ENCODE assay signal across 8 cellular contexts in the genomic region with DNA sequence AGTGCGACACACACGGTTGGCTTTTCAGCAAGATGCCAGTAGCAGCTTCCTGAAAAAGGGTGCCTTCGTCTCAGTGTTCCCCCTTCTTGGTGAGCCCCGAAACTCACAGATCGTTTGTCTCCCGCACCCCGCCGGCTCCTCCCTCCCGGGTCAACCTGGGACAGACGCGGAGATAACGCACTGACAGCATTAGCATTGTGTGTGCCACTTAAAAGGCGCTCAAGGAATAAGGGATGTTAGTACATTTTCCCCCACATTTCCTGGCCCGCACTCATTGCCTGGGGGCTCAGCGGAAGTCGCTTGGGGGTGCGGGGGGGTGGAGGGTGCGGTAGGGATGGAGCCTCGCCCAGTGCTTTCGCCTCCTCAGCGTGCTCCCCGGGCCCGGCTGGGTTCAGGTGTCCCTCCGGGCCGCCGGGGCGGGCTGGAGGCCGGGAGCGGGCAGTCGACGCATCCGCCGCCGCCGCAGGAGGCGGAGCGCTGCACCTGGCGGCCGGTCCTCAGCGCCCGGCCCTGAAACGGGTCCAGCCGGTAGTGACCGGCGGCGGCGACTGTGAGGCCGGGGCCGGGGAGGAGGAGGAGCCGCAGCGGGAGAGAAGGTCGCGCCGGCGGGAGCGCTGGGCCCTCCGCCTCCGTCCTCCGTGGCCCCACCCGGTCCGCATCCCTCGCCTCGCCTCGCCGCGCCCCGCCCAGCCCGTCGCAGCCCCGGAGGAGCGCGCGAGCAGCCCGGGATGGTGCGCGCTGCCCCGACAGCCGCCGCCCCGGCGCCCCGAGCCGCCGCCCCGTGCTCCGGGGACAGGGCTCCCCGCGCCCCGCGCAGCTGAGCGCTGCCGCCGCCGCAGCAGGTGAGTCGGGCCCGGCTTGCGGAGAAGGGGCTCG. TPM values are rescaled to one million over a fixed set of nuclear protein-coding genes. Genes with fewer than 3 reads are reported as not detected.
DNase-seq lines count a peak whose midpoint lies in the region; ATAC-seq and TF ChIP-seq lines count a peak whose summit lies in the region.

MFSD6 (plus strand) TSS at position 694 of the 876 bp plus-strand sequence. CDS start 27,675 bp downstream, outside the sequence.

- BruUV-seq in PC-3 (replicated peaks; lab: Mats Ljungman, UMichigan): no TSS peak

- TF ChIP-seq CTCF in PC-3 (conservative IDR thresholded peaks at IDR 0.05; ENCODE audit: low read depth, low read length) (no peak), foreskin keratinocyte (conservative IDR thresholded peaks at IDR 0.05) (peak; percentile 7)

- no peak within 1 kb of the TSS for H4K91ac ChIP-seq in neuronal stem cell (ENCODE audit: low read depth, low read length, poor library complexity)

- ATAC-seq in GM18867 (IDR thresholded peaks at IDR 0.05; ENCODE audit: unreplicated experiment) (peak; percentile 66), HG03103 (IDR thresholded peaks at IDR 0.05; ENCODE audit: low read depth, unreplicated experiment) (peak; percentile 44), PC-3 (peak; percentile 76), foreskin keratinocyte (peak; percentile 65)

- H3K79me1 ChIP-seq in neuronal stem cell (ENCODE audit: low read depth, low read length): no peaks in the 10 kb centered on the region

- H2AFZ ChIP-seq in ACC112 (ENCODE audit: low read length, unreplicated experiment): peak within 1 kb of the TSS; percentile 74
- H2AFZ ChIP-seq in PC-3 (ENCODE audit: low read length): peak within 1 kb of the TSS; percentile 98
- peak within 1 kb of the TSS; percentile 91 for H2AFZ ChIP-seq in neuronal stem cell (ENCODE audit: low read length)

- H3K14ac ChIP-seq in neuronal stem cell (ENCODE audit: low read length): peak within 1 kb of the TSS; percentile 58

- no peak within 1 kb of the TSS for H2BK12ac ChIP-seq in neuronal stem cell (ENCODE audit: low read length)

- H3K27ac ChIP-seq in ACC112 (ENCODE audit: low read depth, low read length) (no peak within 1 kb of the TSS), PC-3 (ENCODE audit: low read length) (0 out of 2 replicates have a peak within 1 kb of the TSS, but pooled peaks have one; percentile 7), foreskin keratinocyte (no peak within 1 kb of the TSS), neuronal stem cell (replicated peaks; ENCODE audit: low read length) (no peak within 1 kb of the TSS), substantia nigra (ENCODE audit: low read depth, low read length, poor library complexity, severe bottlenecking) (peak within 1 kb of the TSS; percentile 98)

- peak within 1 kb of the TSS; percentile 83 for H3K18ac ChIP-seq in neuronal stem cell (ENCODE audit: low read length)

- H3K4me1 ChIP-seq in ACC112 (ENCODE audit: control insufficient read depth, insufficient read depth, low read length, unreplicated experiment) (no peaks in the 10 kb centered on the region), PC-3 (ENCODE audit: insufficient read depth, low read length) (peaks cover 20% of the 10 kb centered on the region), foreskin keratinocyte (peaks cover under 1% of the 10 kb centered on the region), neuronal stem cell (ENCODE audit: control insufficient read depth in 2 of 2, insufficient read depth in 1 of 2, low read depth in 1 of 2, low read length in 2 of 2) (peaks cover 6 to 9% of the 10 kb centered on the region in 2 donors)

- no peak within 1 kb of the TSS for H2BK120ac ChIP-seq in neuronal stem cell (ENCODE audit: low read depth, low read length)

- DNase-seq in PC-3 (peak; percentile 61), foreskin keratinocyte (peak in 1 of 2 donors; percentile 8), neuronal stem cell (ENCODE audit: low spot score) (peak; percentile 40), substantia nigra (lab: John Stamatoyannopoulos, UW) (peak in 38 of 49 donors; percentile 12 to 88 (median 52))
- peak; percentile 34 to 46 for DNase-seq in activated T-helper 1 cell treated with anti-CD3 and anti-CD28 coated beads, Interleukin-2, amount 50 U/mL, for 16 hours (ENCODE audit: low read depth in 1 of 2, low spot score in 1 of 2)

- H3K36me3 ChIP-seq in ACC112 (ENCODE audit: insufficient read depth, low read length) (no peaks in the 10 kb centered on the region), PC-3 (ENCODE audit: low read depth, low read length) (no peaks in the 10 kb centered on the region), neuronal stem cell (replicated peaks in 1 of 2; ENCODE audit: control insufficient read depth in 2 of 2, insufficient read depth in 2 of 2, low read length in 2 of 2) (no peaks in the 10 kb centered on the region)

- peak within 1 kb of the TSS; percentile 87 for H3K4me3 ChIP-seq in ACC112 (ENCODE audit: low read depth, low read length)
- H3K4me3 ChIP-seq in PC-3 (ENCODE audit: low read length): peak within 1 kb of the TSS; percentile 96
- peak within 1 kb of the TSS; percentile 47 to 83 for H3K4me3 ChIP-seq in neuronal stem cell (ENCODE audit: low read length in 2 of 2)

- no peaks in the 10 kb centered on the region for H3K9me2 ChIP-seq in PC-3 (replicated peaks; ENCODE audit: low read length)

- peak within 1 kb of the TSS; percentile 96 for H3K4me2 ChIP-seq in PC-3 (ENCODE audit: low read length)
- peak within 1 kb of the TSS; percentile 81 for H3K4me2 ChIP-seq in neuronal stem cell (ENCODE audit: insufficient read depth, low read length, poor library complexity, severe bottlenecking)

- no peaks in the 10 kb centered on the region for H4K20me1 ChIP-seq in PC-3 (ENCODE audit: low read length)

- H2BK5ac ChIP-seq in neuronal stem cell (ENCODE audit: low read length): no peak within 1 kb of the TSS

- POLR2A ChIA-PET in PC-3 (lab: Charles Lee; ENCODE audit: unreplicated experiment): no interaction called here

- CTCF ChIA-PET in PC-3 (lab: Charles Lee): interaction anchor here (0.6 kb wide), 1 partner anchor 21 kb away, joined by 3 read pairs; no protein-coding TSS in a partner anchor

- H3K79me2 ChIP-seq in ACC112 (ENCODE audit: control insufficient read depth, insufficient read depth, low read length, unreplicated experiment): no peaks in the 10 kb centered on the region
- no peaks in the 10 kb centered on the region for H3K79me2 ChIP-seq in PC-3 (ENCODE audit: low read length)

- H3K9me3 ChIP-seq in PC-3 (ENCODE audit: low read length) (no peaks in the 10 kb centered on the region), neuronal stem cell (replicated peaks in 1 of 2; ENCODE audit: control insufficient read depth in 2 of 2, insufficient read depth in 1 of 2, low read depth in 1 of 2, low read length in 2 of 2) (peaks cover 0 to 3% of the 10 kb centered on the region in 2 donors)

- H3K23ac ChIP-seq in neuronal stem cell (ENCODE audit: low read depth, low read length, poor library complexity): peak within 1 kb of the TSS; percentile 27

- H4K8ac ChIP-seq in neuronal stem cell (ENCODE audit: low read depth, low read length): no peak within 1 kb of the TSS

- H3F3A ChIP-seq in PC-3 (ENCODE audit: low read length, unreplicated experiment): no peaks in the 10 kb centered on the region

- no CpG with 5 or more reads among the region's 98 CpGs for WGBS in neuronal stem cell (ENCODE audit: extremely low coverage in 2 of 2, insufficient read length in 2 of 2, insufficient replicate concordance in 1 of 2), 2 donors

- intact Hi-C loops in PC-3 (cut with micrococcal nuclease): loop anchor here (5.0 kb wide), 1 partner anchor 59 kb away; no protein-coding TSS in a partner anchor

- H2BK15ac ChIP-seq in neuronal stem cell (ENCODE audit: low read length): no peak within 1 kb of the TSS

- H3K4ac ChIP-seq in neuronal stem cell (ENCODE audit: low read length): no peak within 1 kb of the TSS

- H3K9ac ChIP-seq in PC-3 (ENCODE audit: low read length) (peak within 1 kb of the TSS; percentile 72), neuronal stem cell (ENCODE audit: low read depth, low read length, poor library complexity) (peak within 1 kb of the TSS; percentile 51)

- peaks cover 28% of the 10 kb centered on the region for H3K27me3 ChIP-seq in ACC112 (ENCODE audit: insufficient read depth, low read length)
- no peaks in the 10 kb centered on the region for H3K27me3 ChIP-seq in PC-3 (ENCODE audit: low read length)
- peaks cover 11% of the 10 kb centered on the region for H3K27me3 ChIP-seq in foreskin keratinocyte
- H3K27me3 ChIP-seq in neuronal stem cell (ENCODE audit: control insufficient read depth in 3 of 3, insufficient read depth in 3 of 3, low read depth in 1 of 3, low read length in 3 of 3): peaks cover 3 to 79% (median 19%) of the 10 kb centered on the region in 3 experiments

- H2AK5ac ChIP-seq in neuronal stem cell (ENCODE audit: low read depth, low read length): no peak within 1 kb of the TSS

RNA-seq across cellular contexts. Expression of gene MFSD6, which starts in this region (rescaled TPM):
- 20.9 and 23.0 TPM in 2 replicates for total RNA-seq in PC-3 (2014; rRNA removed)
- 7.4 and 9.4 TPM in 2 replicates for total RNA-seq in foreskin keratinocyte
- 2.8 and 3.1 TPM in 2 replicates for polyA plus RNA-seq in foreskin keratinocyte
- 0.77 TPM for polyA plus RNA-seq in neuronal stem cell (2013, experiment 1 of 2)
- 0.62 TPM for polyA plus RNA-seq in neuronal stem cell (2013, experiment 2 of 2)

Comparison
In these comparisons a context has a peak if more than half of its experiments do, and no peak if none do; other contexts are left out.
1. H3K27ac ChIP-seq: peak in PC-3 (single experiment) and substantia nigra (single experiment); none in ACC112 (single experiment), foreskin keratinocyte (single experiment) and neuronal stem cell (single experiment).
2. Peak in every context shown above with its lines, with median percentiles within 50 percentile points of each other: H2AFZ ChIP-seq, H3K4me3 ChIP-seq and ATAC-seq.